Comparison of ENCODE assay signal across 8 cellular contexts in the genomic region with DNA sequence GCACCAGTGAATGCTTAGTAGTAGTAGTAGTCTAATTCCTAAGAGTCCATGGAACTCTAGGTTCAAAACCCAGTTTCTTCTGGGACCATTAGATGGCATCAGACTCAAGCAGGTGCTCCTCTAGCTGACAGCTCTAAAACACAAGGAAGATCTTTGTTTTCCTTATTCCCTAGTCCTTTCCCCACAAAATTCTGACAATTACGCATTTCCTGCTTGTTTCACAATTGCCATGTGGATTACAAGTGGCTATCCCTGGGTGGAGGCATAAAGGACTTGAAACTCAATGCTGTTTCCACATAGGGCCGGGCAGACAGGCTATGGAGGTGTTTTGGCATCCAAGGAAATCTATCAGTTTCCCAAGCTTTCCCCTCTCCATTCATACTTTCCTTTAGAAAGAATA. TPM values are rescaled to one million over a fixed set of nuclear protein-coding genes. Genes with fewer than 3 reads are reported as not detected.
DNase-seq lines count a peak whose midpoint lies in the region; ATAC-seq, FAIRE-seq and TF ChIP-seq lines count a peak whose summit lies in the region.
"Had no signal": no experiment of that assay in that cellular context is flagged by ENCODE, and none has a peak within 500 bp of the region (broad histone marks: within the 10 kb centered on the region; RNA-seq: fewer than 3 reads in every experiment).

No MANE protein-coding gene starts in this region.

- no peak overlapping the region for H3K27ac Mint-ChIP-seq in natural killer cell

- peak; percentile 36 for TF ChIP-seq CTCF in GM12873 (IDR thresholded peaks at IDR 0.05; ENCODE audit: insufficient read depth, low read depth, low read length, missing control alignments)
- peak; percentile 61 for TF ChIP-seq CTCF in foreskin keratinocyte (conservative IDR thresholded peaks at IDR 0.05)
- no peak for TF ChIP-seq CTCF in natural killer cell (IDR thresholded peaks at IDR 0.05)
- TF ChIP-seq CTCF in lower leg skin (IDR thresholded peaks at IDR 0.05) = no peak

- no peak overlapping the region for H3K4me3 Mint-ChIP-seq in natural killer cell

- peaks cover 13 to 17% of the 10 kb centered on the region in 2 donors for H3K36me3 ChIP-seq in small intestine (ENCODE audit: control insufficient read depth in 2 of 2, insufficient read depth in 2 of 2, low read length in 2 of 2)

- TF ChIP-seq POLR2A in lower leg skin (IDR thresholded peaks at IDR 0.05) = no peak

- no peaks in the 10 kb centered on the region for H3K27me3 Mint-ChIP-seq in natural killer cell (ENCODE audit: low read depth in 2 of 2)

- H3K27ac ChIP-seq in foreskin keratinocyte = no peak overlapping the region
- peak overlapping the region in 1 of 2 donors; percentile 8 for H3K27ac ChIP-seq in small intestine (ENCODE audit: low read depth in 1 of 2, low read length in 1 of 2)

- peaks cover 0 to 5% of the 10 kb centered on the region in 2 donors for H3K4me1 Mint-ChIP-seq in natural killer cell

- no peaks in the 10 kb centered on the region for H3K9me3 Mint-ChIP-seq in natural killer cell

- H3K4me3 ChIP-seq in small intestine (ENCODE audit: low read depth in 1 of 2, low read length in 2 of 2) (no peak overlapping the region), lower leg skin (ENCODE audit: low read depth, poor library complexity, severe bottlenecking) (no peak overlapping the region)

- H3K9me3 ChIP-seq in small intestine (ENCODE audit: control insufficient read depth, low read depth) = no peaks in the 10 kb centered on the region

- DNase-seq in RPMI7951 (ENCODE audit: low read depth) = peak; percentile 64
- DNase-seq in foreskin keratinocyte = peak in 1 of 2 donors; percentile 36
- DNase-seq in small intestine = peak; percentile 55
- no peak for DNase-seq in natural killer cell
- DNase-seq in lower leg skin (ENCODE audit: low spot score in 2 of 2) = no peak
- DNase-seq in activated CD4-positive, alpha-beta T cell treated with anti-CD3 and anti-CD28 coated beads, Interleukin-2, amount 50 U/mL, for 48 hours = no peak

- FAIRE-seq in small intestine (lab: Jason Lieb, UNC) = no peak
- FAIRE-seq: frontal cortex had no signal

- WGBS in small intestine, 3 donors = 28 to 43% (median 37%) methylated on average over 2 of the region's 2 CpGs
- WGBS in lower leg skin, 2 donors = 53 to 60% methylated on average over 2 of the region's 2 CpGs

- no peaks in the 10 kb centered on the region for H3K4me1 ChIP-seq in foreskin keratinocyte
- no peaks in the 10 kb centered on the region for H3K4me1 ChIP-seq in small intestine (ENCODE audit: control insufficient read depth in 2 of 2, insufficient read depth in 1 of 2, low read depth in 1 of 2, low read length in 1 of 2)

- H3K27me3 ChIP-seq in foreskin keratinocyte (no peaks in the 10 kb centered on the region), small intestine (ENCODE audit: control insufficient read depth in 2 of 2, insufficient read depth in 2 of 2, low read length in 2 of 2) (no peaks in the 10 kb centered on the region)

- H3K36me3 Mint-ChIP-seq in natural killer cell = peaks cover 10% of the 10 kb centered on the region

- intact Hi-C loops in natural killer cell (cut with micrococcal nuclease) = no loop called here
- intact Hi-C loops in lower leg skin (cut with DNase I; ENCODE audit: low total_unique reads) = no loop called here

- no peak for ATAC-seq in foreskin keratinocyte
- no peak for ATAC-seq in natural killer cell

RNA-seq across cellular contexts. Expression of a gene that starts 9.2 kb away (rescaled TPM):
- 0.10 TPM in 1 of 2 replicates, not detected in the other for total RNA-seq in RPMI7951 (2014; rRNA removed; shearing (Covaris generic))
- 3.0 and 3.4 TPM in 2 replicates for total RNA-seq in foreskin keratinocyte
- 3.0 and 3.5 TPM in 2 replicates for polyA plus RNA-seq in foreskin keratinocyte
- polyA plus RNA-seq in small intestine = 1 to 10 TPM in 2 of 3 donors, not detected in 1; 2.7 to 4.6 TPM
- 10 to 100 TPM in 2 of 3 donors, 1 to 10 TPM in 1; 4.2 to 13.7 (median 10.4) TPM for total RNA-seq in natural killer cell
- total RNA-seq in lower leg skin = 1 to 10 TPM; 1.7 to 3.3 (median 2.1) TPM
- total RNA-seq: frontal cortex had no signal

RNA-seq across cellular contexts. Expression of a gene that starts 12.6 kb away (rescaled TPM):
- total RNA-seq in RPMI7951 (2014; rRNA removed; shearing (Covaris generic)) = 15.1 and 18.3 TPM in 2 replicates
- total RNA-seq in foreskin keratinocyte (52.8 and 67.4 TPM in 2 replicates), natural killer cell (100 to 1,000 TPM; 162 to 221 (median 209) TPM), lower leg skin (10 to 100 TPM; 13.6 to 23.3 (median 15.6) TPM)
- polyA plus RNA-seq in foreskin keratinocyte (52.7 and 64.8 TPM in 2 replicates), small intestine (10 to 100 TPM; 18.1 to 51.5 (median 23.5) TPM)

RNA-seq across cellular contexts. Expression of a gene that starts 17.9 kb away (rescaled TPM):
- total RNA-seq in RPMI7951 (2014; rRNA removed; shearing (Covaris generic)) = 141 and 189 TPM in 2 replicates
- total RNA-seq in foreskin keratinocyte (88.1 and 89.7 TPM in 2 replicates), natural killer cell (100 to 1,000 TPM; 160 to 170 (median 161) TPM), lower leg skin (10 to 100 TPM; 38.9 to 63.9 (median 50.3) TPM)
- polyA plus RNA-seq in foreskin keratinocyte (119 and 125 TPM in 2 replicates), small intestine (100 to 1,000 TPM; 271 to 329 (median 315) TPM)

RNA-seq across cellular contexts. Expression of a gene that starts 27.5 kb away (rescaled TPM):
- total RNA-seq in RPMI7951 (2014; rRNA removed; shearing (Covaris generic)) = 84.7 and 93.7 TPM in 2 replicates
- total RNA-seq in foreskin keratinocyte = 77.4 and 79.2 TPM in 2 replicates
- 68.0 and 75.5 TPM in 2 replicates for polyA plus RNA-seq in foreskin keratinocyte
- polyA plus RNA-seq in small intestine = 100 to 1,000 TPM in 2 of 3 donors, 10 to 100 TPM in 1; 70.2 to 157 (median 114) TPM
- total RNA-seq in natural killer cell = 100 to 1,000 TPM; 134 to 193 (median 179) TPM
- 100 to 1,000 TPM in 3 of 4 donors, 10 to 100 TPM in 1; 90.7 to 113 (median 105) TPM for total RNA-seq in lower leg skin

RNA-seq across cellular contexts. Expression of a gene that starts 28.0 kb away (rescaled TPM):
- total RNA-seq in RPMI7951 (2014; rRNA removed; shearing (Covaris generic)) = 174 and 201 TPM in 2 replicates
- total RNA-seq in foreskin keratinocyte = 33.9 and 44.1 TPM in 2 replicates
- 71.1 and 76.9 TPM in 2 replicates for polyA plus RNA-seq in foreskin keratinocyte
- 100 to 1,000 TPM; 201 to 224 (median 221) TPM for polyA plus RNA-seq in small intestine
- total RNA-seq in natural killer cell = 100 to 1,000 TPM; 112 to 190 (median 182) TPM
- total RNA-seq in lower leg skin = 10 to 100 TPM; 25.4 to 29.9 (median 28.1) TPM

Comparison
In these comparisons a context has a peak if more than half of its experiments do, and no peak if none do; other contexts are left out.
1. CTCF ChIP-seq: peak in GM12873 (single experiment) and foreskin keratinocyte (single experiment); none in natural killer cell (single experiment) and lower leg skin (0 of 3).
2. DNase-seq: peak in RPMI7951 (single experiment) and small intestine (single experiment); none in natural killer cell (single experiment), lower leg skin (0 of 2) and activated CD4-positive, alpha-beta T cell treated with anti-CD3 and anti-CD28 coated beads, Interleukin-2, amount 50 U/mL, for 48 hours (0 of 2).